ENCODE assay signal across 12 cellular contexts in the genomic region with DNA sequence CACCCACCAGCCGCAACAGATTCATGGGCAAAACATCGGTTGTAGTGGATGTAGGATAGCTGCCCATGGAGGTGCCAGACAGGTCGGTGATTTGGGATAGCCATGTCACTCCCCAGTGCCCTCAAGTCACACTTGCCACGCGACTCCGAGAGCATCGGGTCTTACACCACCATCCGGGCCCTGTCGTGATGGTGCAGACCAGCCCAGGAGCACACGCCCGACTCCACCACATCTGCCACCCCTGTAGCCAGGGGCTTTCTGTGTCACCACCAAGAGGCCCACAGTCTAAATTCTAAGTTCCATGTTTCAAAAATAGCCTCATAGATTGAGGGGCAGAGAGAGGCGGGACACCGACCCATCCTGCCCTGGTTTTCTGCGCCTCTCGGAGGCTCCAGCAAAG. TPM values are rescaled to one million over a fixed set of nuclear protein-coding genes. Genes with fewer than 3 reads are reported as not detected.
A peak's percentile ranks its signal among the peaks of the same experiment; 100 is the strongest.
DNase-seq lines count a peak whose midpoint lies in the region; ATAC-seq, FAIRE-seq and TF ChIP-seq lines count a peak whose summit lies in the region.
"Had no signal": no experiment of that assay in that cellular context is flagged by ENCODE, and none has a peak within 500 bp of the region (broad histone marks: within the 10 kb centered on the region; RNA-seq: fewer than 3 reads in every experiment).

No MANE protein-coding gene starts in this region.

- H3K9me3 ChIP-seq in GM23248 (ENCODE audit: low read depth) = no peaks in the 10 kb centered on the region
- H3K9me3 ChIP-seq in colonic mucosa = no peaks in the 10 kb centered on the region
- no peaks in the 10 kb centered on the region for H3K9me3 ChIP-seq in keratinocyte (ENCODE audit: control insufficient read depth, low read depth, low read length)
- H3K9me3 ChIP-seq in sigmoid colon = no peaks in the 10 kb centered on the region

- H3K27me3 ChIP-seq in GM23248 (replicated peaks; ENCODE audit: insufficient read depth) = peaks cover 7% of the 10 kb centered on the region; the same call in 1 of the 2 replicates
- no peaks in the 10 kb centered on the region for H3K27me3 ChIP-seq in colonic mucosa
- H3K27me3 ChIP-seq in keratinocyte (ENCODE audit: control insufficient read depth, extremely low read depth, insufficient read depth, low read length) = peaks cover 23% of the 10 kb centered on the region
- peaks cover 0 to 3% (median 0%) of the 10 kb centered on the region in 3 donors for H3K27me3 ChIP-seq in sigmoid colon

- no peaks in the 10 kb centered on the region for H3K79me2 ChIP-seq in GM23248 (ENCODE audit: insufficient read depth)
- H3K79me2 ChIP-seq in keratinocyte (ENCODE audit: control insufficient read depth, insufficient read depth, low read length) = no peaks in the 10 kb centered on the region

- FAIRE-seq in keratinocyte (lab: Jason Lieb, UNC) = no peak

- peaks cover 5% of the 10 kb centered on the region for H3K4me1 Mint-ChIP-seq in activated T-cell treated with anti-CD3 and anti-CD28 coated beads, Interleukin-2, amount 50 U/mL, for 72 hours (ENCODE audit: low read depth)

- no peaks in the 10 kb centered on the region for H3F3A ChIP-seq in GM23248 (ENCODE audit: insufficient read depth)

- dilution Hi-C loops in keratinocyte (cut with MboI; ENCODE audit: extremely low pct_ligation_motif_present, low sequenced_read_pairs) = no loop called here

- no peaks in the 10 kb centered on the region for H3K9me2 ChIP-seq in GM23248 (ENCODE audit: insufficient read depth)

- no peak overlapping the region for H3K4me3 Mint-ChIP-seq in activated T-cell treated with anti-CD3 and anti-CD28 coated beads, Interleukin-2, amount 50 U/mL, for 72 hours

- H3K4me3 ChIP-seq in GM23248 (no peak overlapping the region), colonic mucosa (peak overlapping the region; percentile 19), keratinocyte (ENCODE audit: control insufficient read depth in 2 of 3, extremely low read depth in 1 of 3, insufficient read depth in 2 of 3, low read depth in 1 of 3, low read length in 3 of 3) (no peak overlapping the region), sigmoid colon (peak overlapping the region in 3 of 4 donors; percentile 29 to 42 (median 36))

- no peaks in the 10 kb centered on the region for H3K9me3 Mint-ChIP-seq in activated T-cell treated with anti-CD3 and anti-CD28 coated beads, Interleukin-2, amount 50 U/mL, for 72 hours

- H3K9ac ChIP-seq in GM23248 = peak overlapping the region; percentile 29; the same call in 1 of the 2 replicates
- peak overlapping the region in 1 of 2 donors; percentile 3 for H3K9ac ChIP-seq in colonic mucosa (ENCODE audit: low read depth in 2 of 2, low read length in 2 of 2)
- no peak overlapping the region for H3K9ac ChIP-seq in keratinocyte (ENCODE audit: control insufficient read depth, extremely low read depth, insufficient read depth, low read length)

- in situ Hi-C loops in GM23248 (cut with MboI) = no loop called here

- H3K27me3 Mint-ChIP-seq in activated T-cell treated with anti-CD3 and anti-CD28 coated beads, Interleukin-2, amount 50 U/mL, for 72 hours (ENCODE audit: low read depth) = peaks cover 19% of the 10 kb centered on the region

- H3K4me2 ChIP-seq in GM23248 (ENCODE audit: unreplicated experiment) (peak overlapping the region; percentile 62), keratinocyte (ENCODE audit: control insufficient read depth, extremely low read depth, insufficient read depth, low read depth, low read length) (peak overlapping the region; percentile 32)

- H2AFZ ChIP-seq in GM23248 (peak overlapping the region; percentile 67), keratinocyte (ENCODE audit: control insufficient read depth, low read length) (peak overlapping the region; percentile 73)

- no peaks in the 10 kb centered on the region for H3K9me1 ChIP-seq in keratinocyte (ENCODE audit: control insufficient read depth, extremely low read depth, insufficient read depth, low read length)

- TF ChIP-seq CTCF in colonic mucosa (IDR thresholded peaks at IDR 0.05) = no peak
- TF ChIP-seq CTCF in keratinocyte (optimal IDR thresholded peaks at IDR 0.05 in 1 of 3, IDR thresholded peaks at IDR 0.05 in 1 of 3, conservative IDR thresholded peaks at IDR 0.05 in 1 of 3; ENCODE audit: extremely low read depth in 1 of 3, insufficient read depth in 2 of 3, low read length in 3 of 3) = no peak
- no peak for TF ChIP-seq CTCF in sigmoid colon (IDR thresholded peaks at IDR 0.05)

- no peaks in the 10 kb centered on the region for H3K36me3 Mint-ChIP-seq in activated T-cell treated with anti-CD3 and anti-CD28 coated beads, Interleukin-2, amount 50 U/mL, for 72 hours (ENCODE audit: insufficient read depth in 2 of 2)

- no peak for TF ChIP-seq EP300 in sigmoid colon (IDR thresholded peaks at IDR 0.05)

- no peaks in the 10 kb centered on the region for H3K4me1 ChIP-seq in GM23248 (ENCODE audit: insufficient read depth)
- peaks cover 4% of the 10 kb centered on the region for H3K4me1 ChIP-seq in colonic mucosa
- no peaks in the 10 kb centered on the region for H3K4me1 ChIP-seq in keratinocyte (ENCODE audit: control insufficient read depth, extremely low read depth, insufficient read depth, low read length)
- H3K4me1 ChIP-seq in sigmoid colon = peaks cover 0 to 18% (median 16%) of the 10 kb centered on the region in 4 donors

- WGBS in GM23248 (ENCODE audit: low coverage in 1 of 2, low lambda C conversion rate in 2 of 2, missing lambda C conversion rate in 2 of 2), 2 experiments = 20 to 26% methylated on average over 15 of the region's 15 CpGs
- 33 to 64% methylated on average over 15 of the region's 15 CpGs for WGBS in sigmoid colon, 2 donors

- DNase-seq in GM23248 (no peak), colonic mucosa (no peak), keratinocyte (ENCODE audit: low read depth, low spot score) (no peak), sigmoid colon (no peak), NCI-H2081 (lab: John Stamatoyannopoulos, UW) (no peak), 8988T (no peak), OCI-M2 (lab: John Stamatoyannopoulos, UW; ENCODE audit: unreplicated experiment) (no peak)
- no peak for DNase-seq in activated T-cell treated with anti-CD3 and anti-CD28 coated beads, Interleukin-2, amount 50 U/mL, for 72 hours
- DNase-seq: activated effector memory CD4-positive, alpha-beta T cell treated with anti-CD3 and anti-CD28 coated beads, Interleukin-2, amount 50 U/mL, for 16 hours; stimulated activated naive CD4-positive, alpha-beta T cell had no signal

- H3K27ac Mint-ChIP-seq in activated T-cell treated with anti-CD3 and anti-CD28 coated beads, Interleukin-2, amount 50 U/mL, for 72 hours = no peak overlapping the region

- no peaks in the 10 kb centered on the region for H4K20me1 ChIP-seq in GM23248 (ENCODE audit: insufficient read depth)
- no peaks in the 10 kb centered on the region for H4K20me1 ChIP-seq in keratinocyte (ENCODE audit: control insufficient read depth, extremely low read depth, insufficient read depth, low read length)

- H3K36me3 ChIP-seq in GM23248 (ENCODE audit: low read depth) (no peaks in the 10 kb centered on the region), colonic mucosa (no peaks in the 10 kb centered on the region), keratinocyte (ENCODE audit: control insufficient read depth in 2 of 2, extremely low read depth in 1 of 2, insufficient read depth in 2 of 2, low read length in 2 of 2) (no peaks in the 10 kb centered on the region), sigmoid colon (no peaks in the 10 kb centered on the region)

- no peak for ATAC-seq in activated T-cell treated with anti-CD3 and anti-CD28 coated beads, Interleukin-2, amount 50 U/mL, for 72 hours (replicated peaks in 1 of 2)

- intact Hi-C loops in colonic mucosa (cut with DNase I) = no loop called here
- intact Hi-C loops in sigmoid colon (cut with DNase I) = no loop called here

- no peak for TF ChIP-seq POLR2A in sigmoid colon (IDR thresholded peaks at IDR 0.05)

- H3K27ac ChIP-seq in GM23248 (no peak overlapping the region), colonic mucosa (no peak overlapping the region), keratinocyte (ENCODE audit: control insufficient read depth, insufficient read depth, low read length) (no peak overlapping the region), sigmoid colon (peak overlapping the region; percentile 29 to 68 (median 61))

RNA-seq across cellular contexts. Expression of a gene that starts 18.0 kb away (rescaled TPM):
- not detected in 2 replicates for total RNA-seq in GM23248 (2014; rRNA removed; shearing (Covaris generic))
- polyA plus RNA-seq in GM23248 (2016; fragmentation: Nextera tagmentation; extraction: Ambion mirVana) (not detected in 2 replicates), keratinocyte (not detected in 3 replicates), sigmoid colon (under 1 TPM in 1 of 3 donors, not detected in 2; 0.06 TPM)
- total RNA-seq in colonic mucosa (not detected), sigmoid colon (1 to 10 TPM in 1 of 4 donors, under 1 TPM in 1, not detected in 2; 0.41 to 1.9 TPM)
- not detected for polyA plus RNA-seq in keratinocyte (2011; ENCODE audit: low read depth)
- not detected in 2 replicates for polyA plus RNA-seq in keratinocyte (2011; cell fraction: cytosol; rRNA removed)
- not detected in 2 replicates for polyA plus RNA-seq in keratinocyte (2011; cell fraction: nucleus; rRNA removed)
- 0.10 TPM in 1 of 2 replicates, not detected in the other for polyA plus RNA-seq in keratinocyte (2012; ENCODE audit: low replicate concordance)
- not detected in 3 replicates for polyA minus RNA-seq in keratinocyte
- not detected for polyA minus RNA-seq in keratinocyte (2011; cell fraction: cytosol; rRNA and poly(A)+ RNA removed)
- not detected in 2 replicates for polyA minus RNA-seq in keratinocyte (2011; cell fraction: nucleus; rRNA and poly(A)+ RNA removed)
- not detected for total RNA-seq in activated T-cell treated with anti-CD3 and anti-CD28 coated beads, Interleukin-2, amount 50 U/mL, for 72 hours
- total RNA-seq: activated CD8-positive, alpha-beta memory T cell treated with anti-CD3 and anti-CD28 coated beads for 36 hours; aorta had no signal
- polyA plus RNA-seq: aorta had no signal

RNA-seq across cellular contexts. Expression of a gene that starts 56.6 kb away (rescaled TPM):
- not detected in 2 replicates for total RNA-seq in GM23248 (2014; rRNA removed; shearing (Covaris generic))
- polyA plus RNA-seq in GM23248 (2016; fragmentation: Nextera tagmentation; extraction: Ambion mirVana) (not detected in 2 replicates), keratinocyte (0.03 TPM in 1 of 3 replicates, not detected in the others), sigmoid colon (under 1 TPM in 1 of 3 donors, not detected in 2; 0.07 TPM)
- total RNA-seq in colonic mucosa (under 1 TPM in 1 of 2 donors, not detected in 1; 0.21 TPM), sigmoid colon (not detected)
- 0.19 TPM for polyA plus RNA-seq in keratinocyte (2011; ENCODE audit: low read depth)
- not detected in 2 replicates for polyA plus RNA-seq in keratinocyte (2011; cell fraction: cytosol; rRNA removed)
- 0.03 TPM in 1 of 2 replicates, not detected in the other for polyA plus RNA-seq in keratinocyte (2011; cell fraction: nucleus; rRNA removed)
- 0.08 and 0.25 TPM in 2 replicates for polyA plus RNA-seq in keratinocyte (2012; ENCODE audit: low replicate concordance)
- polyA minus RNA-seq in keratinocyte = not detected in 3 replicates
- polyA minus RNA-seq in keratinocyte (2011; cell fraction: cytosol; rRNA and poly(A)+ RNA removed) = not detected
- not detected in 2 replicates for polyA minus RNA-seq in keratinocyte (2011; cell fraction: nucleus; rRNA and poly(A)+ RNA removed)
- not detected for total RNA-seq in activated T-cell treated with anti-CD3 and anti-CD28 coated beads, Interleukin-2, amount 50 U/mL, for 72 hours
- total RNA-seq: activated CD8-positive, alpha-beta memory T cell treated with anti-CD3 and anti-CD28 coated beads for 36 hours; aorta had no signal
- polyA plus RNA-seq: aorta had no signal

Comparison
In these comparisons a context has a peak if more than half of its experiments do, and no peak if none do; other contexts are left out.
1. H3K27ac ChIP-seq: peak in sigmoid colon (4 of 4); none in GM23248 (single experiment), colonic mucosa (single experiment) and keratinocyte (single experiment).
2. H3K4me3 ChIP-seq: peak in colonic mucosa (single experiment) and sigmoid colon (3 of 4); none in GM23248 (single experiment) and keratinocyte (0 of 3).